ENCODE assay signal across 9 cellular contexts in the genomic region with DNA sequence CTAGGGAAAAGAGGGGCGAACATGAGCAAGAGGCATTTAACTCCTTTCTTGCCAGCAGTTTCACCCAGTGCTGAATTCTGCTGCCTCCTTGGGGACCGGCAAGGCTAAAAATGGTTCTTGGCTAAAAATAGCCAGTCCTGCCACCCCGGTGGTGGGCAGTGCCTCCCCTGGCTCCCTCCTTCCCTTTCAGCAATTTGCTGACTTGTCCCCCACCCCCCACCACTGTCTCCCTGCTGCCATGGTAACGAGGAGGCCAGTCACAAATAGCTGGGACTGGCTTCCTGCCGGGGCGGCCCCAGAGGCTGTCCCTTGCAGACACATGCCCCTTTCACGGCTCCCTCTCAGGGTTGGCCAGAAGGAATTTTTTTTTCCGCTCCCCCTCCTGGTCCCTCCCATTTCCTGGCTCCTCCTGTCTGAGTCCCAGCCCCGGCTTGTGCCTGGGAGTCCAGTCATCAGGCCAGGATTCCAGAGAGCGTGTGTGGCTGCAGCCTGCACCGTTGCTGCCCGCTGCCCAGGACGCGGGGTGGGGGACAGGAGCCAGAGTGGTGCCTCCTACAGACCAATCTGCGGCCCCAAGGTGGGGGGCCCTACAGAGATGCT.
DNase-seq lines count a peak whose midpoint lies in the region; ATAC-seq and TF ChIP-seq lines count a peak whose summit lies in the region.
"Had no signal": no experiment of that assay in that cellular context is flagged by ENCODE, and none has a peak within 500 bp of the region (broad histone marks: within the 10 kb centered on the region; RNA-seq: fewer than 3 reads in every experiment).

No MANE protein-coding gene starts in this region.

- TF ChIP-seq CTCF in esophagus squamous epithelium (IDR thresholded peaks at IDR 0.05), result no peak

- H3K36me3 ChIP-seq in esophagus squamous epithelium, result peaks cover 11 to 33% (median 12%) of the 10 kb centered on the region in 3 donors
- peaks cover 3% of the 10 kb centered on the region for H3K36me3 ChIP-seq in urinary bladder (ENCODE audit: insufficient read depth)

- ATAC-seq in GM18907 (IDR thresholded peaks at IDR 0.05; ENCODE audit: unreplicated experiment) (peak; percentile 74), HG03342 (IDR thresholded peaks at IDR 0.05; ENCODE audit: unreplicated experiment) (peak; percentile 75)

- H3K27me3 ChIP-seq in esophagus squamous epithelium, result no peaks in the 10 kb centered on the region

- H3K4me1 ChIP-seq in esophagus squamous epithelium (peaks cover 16 to 77% (median 51%) of the 10 kb centered on the region in 3 donors), urinary bladder (ENCODE audit: insufficient read depth) (no peaks in the 10 kb centered on the region)

- H3K27ac ChIP-seq in esophagus squamous epithelium, result peak overlapping the region; percentile 45 to 88 (median 67)
- peak overlapping the region; percentile 28 for H3K27ac ChIP-seq in urinary bladder (ENCODE audit: low read depth)
- H3K27ac ChIP-seq: HL-60 had no signal

- H3K4me3 ChIP-seq in esophagus squamous epithelium, result peak overlapping the region; percentile 11 to 65 (median 44)
- peak overlapping the region; percentile 31 for H3K4me3 ChIP-seq in urinary bladder (ENCODE audit: low read depth, low read length)

- 13 to 36% methylated on average over 1 to 9 of the region's 15 CpGs for WGBS in esophagus squamous epithelium, 2 donors
- WGBS in urinary bladder, result 7% methylated on average over 15 of the region's 15 CpGs

- peak; percentile 97 for DNase-seq in AG08395 (ENCODE audit: low spot score)
- DNase-seq in SW480 (ENCODE audit: low spot score), result peak; percentile 33
- peak; percentile 23 for DNase-seq in esophagus squamous epithelium (lab: John Stamatoyannopoulos, UW)
- peak; percentile 82 for DNase-seq in middle frontal gyrus (ENCODE audit: extremely low spot score, low spot score)
- no peak for DNase-seq in DMS153 treated with DMSO at 0.1 percent for 48 hours (lab: John Stamatoyannopoulos, UW; ENCODE audit: unreplicated experiment)

- intact Hi-C loops in esophagus squamous epithelium (cut with DNase I), result loop anchor here (2.0 to 5.0 kb wide), 2 partner anchors 63 to 146 kb away; no protein-coding TSS in a partner anchor

- no peaks in the 10 kb centered on the region for H3K9me3 ChIP-seq in esophagus squamous epithelium

- peak in 3 of 4 donors; percentile 10 to 55 (median 46) for TF ChIP-seq POLR2A in esophagus squamous epithelium (IDR thresholded peaks at IDR 0.05)
